ENCODE assay signal across 11 cellular contexts in the genomic region with DNA sequence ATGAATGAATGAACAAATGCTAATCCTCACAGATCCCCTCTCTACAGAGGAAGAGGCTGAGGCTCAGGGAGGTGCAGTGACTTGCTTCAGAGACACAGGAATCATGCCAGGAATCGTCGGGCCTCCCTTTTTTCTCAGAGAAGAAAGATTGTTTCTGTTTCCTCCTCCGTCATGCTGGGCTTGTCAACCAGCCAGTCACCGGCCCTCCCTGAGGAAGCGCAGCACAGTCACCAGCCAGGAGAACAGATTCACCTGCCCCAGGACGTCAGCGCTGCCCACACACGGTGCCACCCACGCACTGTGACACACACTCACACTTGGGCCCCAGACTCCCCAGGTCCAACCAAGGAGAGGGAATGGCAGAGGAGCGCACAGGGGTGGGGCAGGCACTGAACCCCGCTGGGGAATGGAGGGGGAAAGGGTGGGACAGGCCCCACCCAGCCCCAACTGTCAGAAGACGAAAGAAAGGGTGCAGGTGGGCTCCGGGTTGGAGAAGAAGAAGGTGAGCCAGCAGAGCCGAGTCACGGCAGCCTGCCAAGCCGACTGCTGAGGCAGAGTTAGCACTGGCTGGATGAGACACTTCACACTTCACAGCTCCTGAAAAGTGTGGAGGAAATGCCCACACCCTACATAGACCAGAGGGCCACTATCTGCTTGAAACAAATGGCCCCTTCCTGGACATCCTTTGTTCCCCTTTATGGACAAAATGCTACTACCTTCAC. TPM values are rescaled to one million over a fixed set of nuclear protein-coding genes. Genes with fewer than 3 reads are reported as not detected.
A peak's percentile ranks its signal among the peaks of the same experiment; 100 is the strongest.
DNase-seq lines count a peak whose midpoint lies in the region; ATAC-seq and TF ChIP-seq lines count a peak whose summit lies in the region.
"Had no signal": no experiment of that assay in that cellular context is flagged by ENCODE, and none has a peak within 500 bp of the region (broad histone marks: within the 10 kb centered on the region; RNA-seq: fewer than 3 reads in every experiment).

No MANE protein-coding gene starts in this region.

- H3K36me3 Mint-ChIP-seq in activated CD8-positive, alpha-beta T cell treated with anti-CD3 and anti-CD28 coated beads for 36 hours (ENCODE audit: low read depth) = no peaks in the 10 kb centered on the region
- H3K36me3 Mint-ChIP-seq in activated CD8-positive, alpha-beta T cell treated with anti-CD3 and anti-CD28 coated beads, Interleukin-2, amount 10 ng/mL, durations not matched to agents 7 days and 5 days (ENCODE audit: low read depth) = peaks cover under 1% of the 10 kb centered on the region
- H3K36me3 Mint-ChIP-seq: WTC11 had no signal

- 30% methylated on average over 16 of the region's 16 CpGs for WGBS in suprapubic skin
- no CpG with 5 or more reads among the region's 16 CpGs for WGBS in mesendoderm (ENCODE audit: extremely low coverage, insufficient coverage, low lambda C conversion rate)

- H3K9me3 ChIP-seq in suprapubic skin = no peaks in the 10 kb centered on the region

- no peak for TF ChIP-seq EP300 in suprapubic skin (IDR thresholded peaks at IDR 0.05)

- CTCF ChIA-PET in activated CD8-positive, alpha-beta T cell treated with anti-CD3 and anti-CD28 coated beads for 36 hours (lab: Charles Lee) = interaction anchor here (0.6 kb wide), 1 partner anchor 369 kb away, joined by 3 read pairs; no protein-coding TSS in a partner anchor
- CTCF ChIA-PET in activated CD8-positive, alpha-beta T cell treated with anti-CD3 and anti-CD28 coated beads, Interleukin-2, amount 10 ng/mL, durations not matched to agents 7 days and 5 days (lab: Charles Lee) = no interaction called here

- in situ Hi-C loops in astrocyte of the spinal cord (cut with HindIII; ENCODE audit: low sequenced_read_pairs) = no loop called here

- H3K23ac ChIP-seq in mesendoderm (ENCODE audit: low read length) = no peak overlapping the region

- DNase-seq in activated CD8-positive, alpha-beta T cell treated with anti-CD3 and anti-CD28 coated beads for 36 hours = peak; percentile 46
- no peak for DNase-seq in activated CD8-positive, alpha-beta T cell treated with anti-CD3 and anti-CD28 coated beads, Interleukin-2, amount 10 ng/mL, durations not matched to agents 7 days and 5 days
- DNase-seq in astrocyte of the spinal cord (ENCODE audit: low read depth, low spot score) (peak; percentile 80), kidney tubule cell (ENCODE audit: low spot score) (peak; percentile 95), suprapubic skin (ENCODE audit: low spot score in 2 of 2) (no peak), mesendoderm (no peak), NCI-H1105 treated with DMSO at 0.1 percent for 48 hours (lab: John Stamatoyannopoulos, UW) (no peak), NCI-H1694 treated with DMSO at 0.1 percent for 48 hours (lab: John Stamatoyannopoulos, UW) (no peak)
- DNase-seq: GOT3, NCI-H526 had no signal

- H4K8ac ChIP-seq in mesendoderm (ENCODE audit: low read depth, low read length) = no peak overlapping the region

- no peaks in the 10 kb centered on the region for H3K27me3 ChIP-seq in suprapubic skin
- no peaks in the 10 kb centered on the region for H3K27me3 ChIP-seq in mesendoderm (ENCODE audit: insufficient read depth, low read length, poor library complexity)

- peaks cover 1% of the 10 kb centered on the region for H3K9me3 Mint-ChIP-seq in activated CD8-positive, alpha-beta T cell treated with anti-CD3 and anti-CD28 coated beads for 36 hours
- H3K9me3 Mint-ChIP-seq in activated CD8-positive, alpha-beta T cell treated with anti-CD3 and anti-CD28 coated beads, Interleukin-2, amount 10 ng/mL, durations not matched to agents 7 days and 5 days (ENCODE audit: insufficient read depth) = peaks cover 2% of the 10 kb centered on the region

- H3K36me3 ChIP-seq in suprapubic skin (no peaks in the 10 kb centered on the region), mesendoderm (ENCODE audit: control insufficient read depth, insufficient read depth, low read length) (no peaks in the 10 kb centered on the region)

- H2BK5ac ChIP-seq in mesendoderm (ENCODE audit: low read length) = no peak overlapping the region

- H3K4me3 Mint-ChIP-seq in activated CD8-positive, alpha-beta T cell treated with anti-CD3 and anti-CD28 coated beads for 36 hours = no peak overlapping the region
- no peak overlapping the region for H3K4me3 Mint-ChIP-seq in activated CD8-positive, alpha-beta T cell treated with anti-CD3 and anti-CD28 coated beads, Interleukin-2, amount 10 ng/mL, durations not matched to agents 7 days and 5 days
- H3K4me3 Mint-ChIP-seq: WTC11 had no signal

- no peak for TF ChIP-seq CTCF in activated CD8-positive, alpha-beta T cell treated with anti-CD3 and anti-CD28 coated beads for 36 hours (IDR thresholded peaks at IDR 0.05)
- TF ChIP-seq CTCF in astrocyte of the spinal cord (IDR thresholded peaks at IDR 0.05; ENCODE audit: low read depth, low read length) = no peak
- TF ChIP-seq CTCF in suprapubic skin (IDR thresholded peaks at IDR 0.05) = no peak

- H4K5ac ChIP-seq in mesendoderm (ENCODE audit: low read length) = no peak overlapping the region

- H3K79me2 ChIP-seq in mesendoderm (ENCODE audit: control insufficient read depth, insufficient read depth, low read length) = no peaks in the 10 kb centered on the region

- H3K56ac ChIP-seq in mesendoderm (ENCODE audit: low read length) = no peak overlapping the region

- POLR2A ChIA-PET in activated CD8-positive, alpha-beta T cell treated with anti-CD3 and anti-CD28 coated beads for 36 hours (lab: Charles Lee) = no interaction called here
- POLR2A ChIA-PET in activated CD8-positive, alpha-beta T cell treated with anti-CD3 and anti-CD28 coated beads, Interleukin-2, amount 10 ng/mL, durations not matched to agents 7 days and 5 days (lab: Charles Lee) = no interaction called here

- H3K4me1 ChIP-seq in suprapubic skin (peaks cover 8% of the 10 kb centered on the region), mesendoderm (ENCODE audit: control insufficient read depth, low read depth, low read length) (peaks cover 6% of the 10 kb centered on the region)

- no peaks in the 10 kb centered on the region for H3K79me1 ChIP-seq in mesendoderm (ENCODE audit: low read length)

- no peak overlapping the region for H3K4me2 ChIP-seq in mesendoderm (ENCODE audit: low read length)

- no peak overlapping the region for H3K27ac Mint-ChIP-seq in activated CD8-positive, alpha-beta T cell treated with anti-CD3 and anti-CD28 coated beads for 36 hours
- no peak overlapping the region for H3K27ac Mint-ChIP-seq in activated CD8-positive, alpha-beta T cell treated with anti-CD3 and anti-CD28 coated beads, Interleukin-2, amount 10 ng/mL, durations not matched to agents 7 days and 5 days
- H3K27ac Mint-ChIP-seq: WTC11 had no signal

- intact Hi-C loops in activated CD8-positive, alpha-beta T cell treated with anti-CD3 and anti-CD28 coated beads for 36 hours (cut with micrococcal nuclease) = no loop called here

- H3K4me1 Mint-ChIP-seq in activated CD8-positive, alpha-beta T cell treated with anti-CD3 and anti-CD28 coated beads for 36 hours (ENCODE audit: low read depth) = peaks cover 3% of the 10 kb centered on the region
- no peaks in the 10 kb centered on the region for H3K4me1 Mint-ChIP-seq in activated CD8-positive, alpha-beta T cell treated with anti-CD3 and anti-CD28 coated beads, Interleukin-2, amount 10 ng/mL, durations not matched to agents 7 days and 5 days (ENCODE audit: low read depth)

- no peak overlapping the region for H2BK15ac ChIP-seq in mesendoderm (replicated peaks; ENCODE audit: low read depth)

- no peak overlapping the region for H2BK120ac ChIP-seq in mesendoderm (ENCODE audit: low read depth, low read length)

- no peak overlapping the region for H3K9ac ChIP-seq in mesendoderm (ENCODE audit: low read length)

- TF ChIP-seq POLR2A in suprapubic skin (IDR thresholded peaks at IDR 0.05) = no peak

- no peak overlapping the region for H3K4ac ChIP-seq in mesendoderm (ENCODE audit: low read depth, low read length)

- no peak overlapping the region for H3K4me3 ChIP-seq in astrocyte of the spinal cord (ENCODE audit: low read depth, low read length)
- no peak overlapping the region for H3K4me3 ChIP-seq in suprapubic skin
- H3K4me3 ChIP-seq in mesendoderm (ENCODE audit: low read length) = no peak overlapping the region

- H3K27ac ChIP-seq in suprapubic skin = peak overlapping the region; percentile 0
- no peak overlapping the region for H3K27ac ChIP-seq in mesendoderm (ENCODE audit: low read depth, low read length)

- no peak overlapping the region for H2AK5ac ChIP-seq in mesendoderm (ENCODE audit: low read length)

- H3K27me3 Mint-ChIP-seq in activated CD8-positive, alpha-beta T cell treated with anti-CD3 and anti-CD28 coated beads for 36 hours = no peaks in the 10 kb centered on the region
- peaks cover 8% of the 10 kb centered on the region for H3K27me3 Mint-ChIP-seq in activated CD8-positive, alpha-beta T cell treated with anti-CD3 and anti-CD28 coated beads, Interleukin-2, amount 10 ng/mL, durations not matched to agents 7 days and 5 days (ENCODE audit: low read depth)

- no peak overlapping the region for H3K18ac ChIP-seq in mesendoderm (ENCODE audit: low read length)

- peak; percentile 49 for ATAC-seq in activated CD8-positive, alpha-beta T cell treated with anti-CD3 and anti-CD28 coated beads for 36 hours
- ATAC-seq in activated CD8-positive, alpha-beta T cell treated with anti-CD3 and anti-CD28 coated beads, Interleukin-2, amount 10 ng/mL, durations not matched to agents 7 days and 5 days = no peak
- ATAC-seq: WTC11 had no signal

RNA-seq across cellular contexts. Expression of gene ERGIC1, which starts 13.8 kb away (rescaled TPM):
- total RNA-seq in activated CD8-positive, alpha-beta T cell treated with anti-CD3 and anti-CD28 coated beads for 36 hours = 10 to 100 TPM; 56.1 to 57.0 TPM
- total RNA-seq in activated CD8-positive, alpha-beta T cell treated with anti-CD3 and anti-CD28 coated beads, Interleukin-2, amount 10 ng/mL, durations not matched to agents 7 days and 5 days = 10 to 100 TPM; 50.4 to 52.7 TPM
- 100 to 1,000 TPM in 1 of 4 donors, 10 to 100 TPM in 3; 81.2 to 106 (median 91.8) TPM for total RNA-seq in suprapubic skin
- polyA plus RNA-seq in mesendoderm (2013, experiment 1 of 2) = 55.0 TPM
- 57.1 TPM for polyA plus RNA-seq in mesendoderm (2013, experiment 2 of 2)

RNA-seq across cellular contexts. Expression of gene DUSP1, which starts 49.2 kb away (rescaled TPM):
- total RNA-seq in activated CD8-positive, alpha-beta T cell treated with anti-CD3 and anti-CD28 coated beads for 36 hours = 10 to 100 TPM; 16.6 to 17.9 TPM
- 10 to 100 TPM; 55.6 to 56.6 TPM for total RNA-seq in activated CD8-positive, alpha-beta T cell treated with anti-CD3 and anti-CD28 coated beads, Interleukin-2, amount 10 ng/mL, durations not matched to agents 7 days and 5 days
- 1,000 to 10,000 TPM; 1,246 to 2,948 (median 1,762) TPM for total RNA-seq in suprapubic skin
- 13.6 TPM for polyA plus RNA-seq in mesendoderm (2013, experiment 1 of 2)
- 14.0 TPM for polyA plus RNA-seq in mesendoderm (2013, experiment 2 of 2)

Comparison
In these comparisons a context has a peak if more than half of its experiments do, and no peak if none do; other contexts are left out.
1. DNase-seq: peak in activated CD8-positive, alpha-beta T cell treated with anti-CD3 and anti-CD28 coated beads for 36 hours (single experiment), astrocyte of the spinal cord (single experiment) and kidney tubule cell (single experiment); none in activated CD8-positive, alpha-beta T cell treated with anti-CD3 and anti-CD28 coated beads, Interleukin-2, amount 10 ng/mL, durations not matched to agents 7 days and 5 days (single experiment), suprapubic skin (0 of 2), mesendoderm (single experiment), NCI-H1105 treated with DMSO at 0.1 percent for 48 hours (single experiment) and NCI-H1694 treated with DMSO at 0.1 percent for 48 hours (single experiment).
2. RNA of gene DUSP1, which starts 49.2 kb away (total RNA-seq): 1,246 to 2,948 TPM in suprapubic skin; 55.6 to 56.6 TPM in activated CD8-positive, alpha-beta T cell treated with anti-CD3 and anti-CD28 coated beads, Interleukin-2, amount 10 ng/mL, durations not matched to agents 7 days and 5 days and 16.6 to 17.9 TPM in activated CD8-positive, alpha-beta T cell treated with anti-CD3 and anti-CD28 coated beads for 36 hours; every median in the first group is over 10 times any median in the second.